Comparison of ENCODE assay signal across 11 cellular contexts in the genomic region with DNA sequence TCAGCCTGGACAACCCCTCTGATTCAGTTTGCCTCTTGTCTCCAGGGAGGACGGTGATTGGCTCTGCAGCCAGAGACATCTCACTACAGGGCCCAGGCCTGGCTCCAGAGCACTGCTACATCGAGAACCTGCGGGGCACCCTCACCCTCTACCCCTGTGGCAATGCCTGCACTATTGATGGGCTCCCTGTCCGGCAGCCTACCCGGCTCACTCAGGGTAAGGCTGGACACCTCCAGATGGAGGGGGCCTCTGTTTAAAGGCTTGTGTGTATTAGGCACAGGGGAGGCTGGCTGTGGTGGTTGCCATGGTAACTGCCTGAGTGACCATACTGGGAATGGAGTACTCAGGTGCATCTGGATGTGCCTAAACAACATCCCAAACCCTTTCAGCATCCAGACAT. TPM values are rescaled to one million over a fixed set of nuclear protein-coding genes. Genes with fewer than 3 reads are reported as not detected.
DNase-seq lines count a peak whose midpoint lies in the region; ATAC-seq and TF ChIP-seq lines count a peak whose summit lies in the region.
"Had no signal": no experiment of that assay in that cellular context is flagged by ENCODE, and none has a peak within 500 bp of the region (broad histone marks: within the 10 kb centered on the region; RNA-seq: fewer than 3 reads in every experiment).

No MANE protein-coding gene starts in this region.

- peaks cover 89% of the 10 kb centered on the region for H3K4me1 Mint-ChIP-seq in brain
- H3K4me1 Mint-ChIP-seq in activated naive CD4-positive, alpha-beta T cell treated with anti-CD3 and anti-CD28 coated beads, Interleukin-2, amount 10 ng/mL, durations not matched to agents 7 days and 5 days, result peaks cover 12% of the 10 kb centered on the region
- H3K4me1 Mint-ChIP-seq in natural killer cell, result peaks cover 11 to 12% of the 10 kb centered on the region in 2 donors

- H3K27me3 Mint-ChIP-seq in brain, result peaks cover 22% of the 10 kb centered on the region
- H3K27me3 Mint-ChIP-seq in activated naive CD4-positive, alpha-beta T cell treated with anti-CD3 and anti-CD28 coated beads, Interleukin-2, amount 10 ng/mL, durations not matched to agents 7 days and 5 days, result peaks cover 59% of the 10 kb centered on the region
- H3K27me3 Mint-ChIP-seq in natural killer cell (ENCODE audit: low read depth in 2 of 2), result peaks cover 0 to 19% of the 10 kb centered on the region in 2 donors

- H3K36me3 ChIP-seq in subcutaneous abdominal adipose tissue (ENCODE audit: control insufficient read depth in 5 of 5, insufficient read depth in 5 of 5, low read length in 5 of 5), result peaks cover 2 to 49% (median 38%) of the 10 kb centered on the region in 5 donors
- H3K36me3 ChIP-seq: WERI-Rb-1 had no signal

- intact Hi-C loops in natural killer cell (cut with micrococcal nuclease), result no loop called here

- H3K27me3 ChIP-seq in layer of hippocampus (ENCODE audit: control insufficient read depth, insufficient read depth, low read length) (no peaks in the 10 kb centered on the region), subcutaneous abdominal adipose tissue (ENCODE audit: control insufficient read depth in 5 of 5, insufficient read depth in 4 of 5, low read length in 5 of 5) (no peaks in the 10 kb centered on the region)

- H3K4me3 Mint-ChIP-seq in brain, result no peak overlapping the region
- H3K4me3 Mint-ChIP-seq in activated naive CD4-positive, alpha-beta T cell treated with anti-CD3 and anti-CD28 coated beads, Interleukin-2, amount 10 ng/mL, durations not matched to agents 7 days and 5 days, result no peak overlapping the region
- H3K4me3 Mint-ChIP-seq in natural killer cell, result no peak overlapping the region

- CTCF ChIA-PET in activated naive CD4-positive, alpha-beta T cell treated with anti-CD3 and anti-CD28 coated beads, Interleukin-2, amount 10 ng/mL, durations not matched to agents 7 days and 5 days (lab: Charles Lee), result interaction anchor here (1.2 kb wide), 1 partner anchor 21 kb away, joined by 5 read pairs; no protein-coding TSS in a partner anchor

- H3K27ac Mint-ChIP-seq in brain, result peak overlapping the region; percentile 43 to 98 (median 95)
- H3K27ac Mint-ChIP-seq in activated naive CD4-positive, alpha-beta T cell treated with anti-CD3 and anti-CD28 coated beads, Interleukin-2, amount 10 ng/mL, durations not matched to agents 7 days and 5 days, result no peak overlapping the region
- H3K27ac Mint-ChIP-seq in natural killer cell, result no peak overlapping the region

- H3K27ac ChIP-seq in layer of hippocampus (ENCODE audit: low read depth, low read length) (peak overlapping the region; percentile 59), subcutaneous abdominal adipose tissue (ENCODE audit: low read depth, low read length) (peak overlapping the region; percentile 59)
- H3K27ac ChIP-seq: WERI-Rb-1 had no signal

- H3K9me3 Mint-ChIP-seq in brain (peaks cover 0 to 6% (median 0%) of the 10 kb centered on the region in 5 experiments), natural killer cell (no peaks in the 10 kb centered on the region)
- H3K9me3 Mint-ChIP-seq in activated naive CD4-positive, alpha-beta T cell treated with anti-CD3 and anti-CD28 coated beads, Interleukin-2, amount 10 ng/mL, durations not matched to agents 7 days and 5 days, result no peaks in the 10 kb centered on the region

- peak; percentile 25 for DNase-seq in NCI-H146 (lab: John Stamatoyannopoulos, UW)
- DNase-seq in NCI-H146 treated with DMSO at 0.1 percent for 48 hours (lab: John Stamatoyannopoulos, UW; ENCODE audit: unreplicated experiment), result no peak
- DNase-seq in activated naive CD4-positive, alpha-beta T cell treated with anti-CD3 and anti-CD28 coated beads, Interleukin-2, amount 10 ng/mL, durations not matched to agents 7 days and 5 days, result no peak
- no peak for DNase-seq in natural killer cell
- DNase-seq: Calu3, NCI-H1694, WERI-Rb-1 had no signal

- H3K4me1 ChIP-seq in subcutaneous abdominal adipose tissue (ENCODE audit: control insufficient read depth in 5 of 5, insufficient read depth in 5 of 5, low read length in 5 of 5), result peaks cover 28 to 87% (median 79%) of the 10 kb centered on the region in 5 donors

- no peak for TF ChIP-seq CTCF in brain (conservative IDR thresholded peaks at IDR 0.05)
- TF ChIP-seq CTCF in natural killer cell (IDR thresholded peaks at IDR 0.05), result no peak

- no peaks in the 10 kb centered on the region for H3K36me3 Mint-ChIP-seq in brain
- no peaks in the 10 kb centered on the region for H3K36me3 Mint-ChIP-seq in activated naive CD4-positive, alpha-beta T cell treated with anti-CD3 and anti-CD28 coated beads, Interleukin-2, amount 10 ng/mL, durations not matched to agents 7 days and 5 days
- H3K36me3 Mint-ChIP-seq in natural killer cell, result no peaks in the 10 kb centered on the region

- no peak overlapping the region for H3K4me3 ChIP-seq in subcutaneous abdominal adipose tissue (ENCODE audit: low read depth in 1 of 5, low read length in 5 of 5)

- no peak for ATAC-seq in natural killer cell
- ATAC-seq in HG03565 (IDR thresholded peaks at IDR 0.05; ENCODE audit: unreplicated experiment), result no peak

- H3K9me3 ChIP-seq in subcutaneous abdominal adipose tissue (ENCODE audit: control insufficient read depth in 5 of 5, low read length in 5 of 5), result no peaks in the 10 kb centered on the region

- H3K9ac ChIP-seq in subcutaneous abdominal adipose tissue (ENCODE audit: low read length in 5 of 5), result no peak overlapping the region

RNA-seq across cellular contexts. Expression of a gene that starts 8.6 kb away (rescaled TPM):
- polyA plus RNA-seq in brain (ENCODE audit: insufficient read depth, low read depth, low replicate concordance), result 85.1 TPM
- total RNA-seq in natural killer cell, result 1 to 10 TPM in 1 of 3 donors, under 1 TPM in 2; 0.75 to 1.1 (median 0.95) TPM

RNA-seq across cellular contexts. Expression of a gene that starts 43.8 kb away (rescaled TPM):
- polyA plus RNA-seq in brain (ENCODE audit: insufficient read depth, low read depth, low replicate concordance), result 113 TPM
- 10 to 100 TPM; 72.9 to 88.6 (median 88.4) TPM for total RNA-seq in natural killer cell

RNA-seq across cellular contexts. Expression of a gene that starts 50.3 kb away (rescaled TPM):
- polyA plus RNA-seq in brain (ENCODE audit: insufficient read depth, low read depth, low replicate concordance), result 34.3 TPM
- total RNA-seq in natural killer cell, result 1 to 10 TPM; 7.2 to 9.8 (median 8.1) TPM

Comparison
In these comparisons a context has a peak if more than half of its experiments do, and no peak if none do; other contexts are left out.
1. H3K27ac Mint-ChIP-seq: peak in brain (5 of 5); none in activated naive CD4-positive, alpha-beta T cell treated with anti-CD3 and anti-CD28 coated beads, Interleukin-2, amount 10 ng/mL, durations not matched to agents 7 days and 5 days (single experiment) and natural killer cell (0 of 2).